In genomic region chr5:136337788-136338187, GRCh38 we compare ENCODE assay signal across 1 cellular context.
TF ChIP-seq lines count a peak whose summit lies in the region.

No MANE protein-coding gene starts in this region.

TF ChIP-seq in H1, 55 proteins besides CTCF, POLR2A, EP300 and RAD21 (continued from another document):
- TF ChIP-seq, protein P1, sequence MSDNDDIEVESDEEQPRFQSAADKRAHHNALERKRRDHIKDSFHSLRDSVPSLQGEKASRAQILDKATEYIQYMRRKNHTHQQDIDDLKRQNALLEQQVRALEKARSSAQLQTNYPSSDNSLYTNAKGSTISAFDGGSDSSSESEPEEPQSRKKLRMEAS (IDR thresholded peaks at IDR 0.05), result 0 out of 2 replicates have a peak, but pooled peaks have one; percentile 27
